Comparison of ENCODE assay signal across 8 cellular contexts in genomic region chr10:102420810-102421644, GRCh38. TPM values are rescaled to one million over a fixed set of nuclear protein-coding genes. Genes with fewer than 3 reads are reported as not detected.
A peak's percentile ranks its signal among the peaks of the same experiment; 100 is the strongest.
DNase-seq lines count a peak whose midpoint lies in the region; ATAC-seq and TF ChIP-seq lines count a peak whose summit lies in the region.

Gene FBXL15 (plus strand): TSS chr10:102420836. CDS start chr10:102421130, 294 bp downstream.

- peaks cover 6% of the 10 kb centered on the region for H3K36me3 Mint-ChIP-seq in T-helper 1 cell treated with Interleukin-12 subunit alpha and Interleukin-12 subunit beta and Interleukin-4 antibody, amounts not matched to agents 30 μg/mL and 1 μg/mL, for 36 hours (ENCODE audit: low read depth)
- no peaks in the 10 kb centered on the region for H3K36me3 Mint-ChIP-seq in progenitor cell of endocrine pancreas (ENCODE audit: insufficient read depth)

- peak within 1 kb of the TSS; percentile 98 for H3K27ac Mint-ChIP-seq in T-helper 1 cell treated with Interleukin-12 subunit alpha and Interleukin-12 subunit beta and Interleukin-4 antibody, amounts not matched to agents 30 μg/mL and 1 μg/mL, for 36 hours
- H3K27ac Mint-ChIP-seq in progenitor cell of endocrine pancreas: peak within 1 kb of the TSS; percentile 97

- peak within 1 kb of the TSS; percentile 99 for H3K4me3 Mint-ChIP-seq in T-helper 1 cell treated with Interleukin-12 subunit alpha and Interleukin-12 subunit beta and Interleukin-4 antibody, amounts not matched to agents 30 μg/mL and 1 μg/mL, for 36 hours
- peak within 1 kb of the TSS; percentile 99 for H3K4me3 Mint-ChIP-seq in progenitor cell of endocrine pancreas (ENCODE audit: low read depth)

- TF ChIP-seq CTCF in GM13976 (IDR thresholded peaks at IDR 0.05; ENCODE audit: borderline replicate concordance, control extremely low read depth, extremely low read depth, insufficient read depth, missing control alignments) (no peak), progenitor cell of endocrine pancreas (IDR thresholded peaks at IDR 0.05; ENCODE audit: unreplicated experiment) (no peak)

- in situ Hi-C loops in GM13976 (cut with MboI; ENCODE audit: low sequenced_read_pairs, unreplicated experiment): no loop called here

- intact Hi-C loops in left cardiac atrium (cut with DNase I): no loop called here

- no peaks in the 10 kb centered on the region for H3K9me3 Mint-ChIP-seq in T-helper 1 cell treated with Interleukin-12 subunit alpha and Interleukin-12 subunit beta and Interleukin-4 antibody, amounts not matched to agents 30 μg/mL and 1 μg/mL, for 36 hours
- H3K9me3 Mint-ChIP-seq in progenitor cell of endocrine pancreas (ENCODE audit: low read depth): no peaks in the 10 kb centered on the region

- H3K4me1 Mint-ChIP-seq in T-helper 1 cell treated with Interleukin-12 subunit alpha and Interleukin-12 subunit beta and Interleukin-4 antibody, amounts not matched to agents 30 μg/mL and 1 μg/mL, for 36 hours (ENCODE audit: low read depth): peaks cover 26% of the 10 kb centered on the region
- H3K4me1 Mint-ChIP-seq in progenitor cell of endocrine pancreas (ENCODE audit: low read depth): peaks cover 16% of the 10 kb centered on the region

- DNase-seq in GM13976 (ENCODE audit: low spot score): peak; percentile 97
- peak; percentile 92 for DNase-seq in NCI-H1694 (lab: John Stamatoyannopoulos, UW)
- DNase-seq in amniotic stem cell (lab: John Stamatoyannopoulos, UW): peak; percentile 90
- DNase-seq in left cardiac atrium: peak; percentile 98
- DNase-seq in progenitor cell of endocrine pancreas (ENCODE audit: low spot score, unreplicated experiment): peak; percentile 94
- DNase-seq in ureter (ENCODE audit: low spot score): peak; percentile 99

- H3K27me3 Mint-ChIP-seq in T-helper 1 cell treated with Interleukin-12 subunit alpha and Interleukin-12 subunit beta and Interleukin-4 antibody, amounts not matched to agents 30 μg/mL and 1 μg/mL, for 36 hours (ENCODE audit: low read depth): peaks cover 22% of the 10 kb centered on the region
- H3K27me3 Mint-ChIP-seq in progenitor cell of endocrine pancreas: peaks cover 25% of the 10 kb centered on the region

- peak; percentile 77 for ATAC-seq in HG02884 (IDR thresholded peaks at IDR 0.05; ENCODE audit: unreplicated experiment)
- peak; percentile 88 for ATAC-seq in left cardiac atrium

RNA-seq across cellular contexts. Expression of gene FBXL15, which starts in this region (rescaled TPM):
- total RNA-seq in left cardiac atrium (10 to 100 TPM; 13.1 to 14.0 TPM), progenitor cell of endocrine pancreas (14.0 and 14.9 TPM in 2 replicates), ureter (8.7 TPM)

Comparison
In these comparisons a context has a peak if more than half of its experiments do, and no peak if none do; other contexts are left out.
1. Peak in every context shown above with its lines: DNase-seq and ATAC-seq.